ENCODE assay signal across 8 cellular contexts in the genomic region with DNA sequence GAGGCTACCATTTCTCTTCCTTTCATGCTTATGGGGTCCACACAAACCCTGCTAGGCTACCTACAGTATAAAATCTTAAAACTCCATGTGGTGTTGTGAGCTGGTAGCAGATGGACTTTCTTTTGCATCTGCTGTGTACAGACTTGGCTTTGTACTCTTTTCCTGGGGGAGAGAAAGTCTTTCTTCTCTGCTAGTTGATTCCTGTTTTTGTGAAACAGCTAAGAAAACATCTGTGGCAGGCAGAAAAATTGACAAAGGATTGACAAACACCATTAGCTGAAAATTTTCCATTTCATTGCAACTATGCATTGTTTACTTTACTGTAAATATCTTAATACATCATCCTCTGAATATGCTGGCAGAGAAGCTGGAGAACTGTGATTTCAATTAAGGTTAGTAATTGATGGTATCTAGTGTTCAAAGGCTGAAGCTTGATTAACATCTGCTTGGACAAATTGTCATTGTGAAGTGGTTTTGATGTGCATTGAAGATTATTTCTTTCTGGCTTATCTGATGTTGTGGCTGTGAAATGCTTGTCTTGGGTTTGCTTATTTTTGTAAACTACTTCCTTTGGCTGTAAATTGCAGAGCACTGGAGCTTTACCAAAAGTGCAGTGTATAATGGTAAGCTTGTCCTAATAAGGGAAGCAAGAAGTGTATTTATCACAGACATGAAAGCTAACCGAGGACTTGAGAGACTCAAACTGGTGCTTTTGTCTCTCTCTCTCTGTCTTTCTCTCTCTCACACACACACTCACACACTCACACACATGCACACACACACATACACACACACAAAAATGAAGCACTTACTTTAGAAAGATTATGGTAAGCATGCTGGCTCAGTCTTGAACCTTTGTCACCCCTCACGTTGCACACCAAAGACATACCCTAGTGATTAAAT. TPM values are rescaled to one million over a fixed set of nuclear protein-coding genes. Genes with fewer than 3 reads are reported as not detected.
DNase-seq lines count a peak whose midpoint lies in the region; ATAC-seq and TF ChIP-seq lines count a peak whose summit lies in the region.

TSS of gene FOXP2 (plus strand) at position 665 of the 903 bp plus-strand sequence. CDS start 11,697 bp downstream, outside the sequence.

- DNase-seq in COR-L47 (lab: John Stamatoyannopoulos, UW) (peak; percentile 49), NCI-H345 (lab: John Stamatoyannopoulos, UW) (peak; percentile 72), endodermal cell (peak; percentile 49), neural crest cell (ENCODE audit: low read depth, low spot score) (peak; percentile 26), NCI-H226 (no peak), PC-3 (no peak)
- DNase-seq in activated T-cell treated with anti-CD3 and anti-CD28 coated beads, Interleukin-2, amount 50 U/mL, for 48 hours = no peak

- H3K4me3 ChIP-seq in endodermal cell (ENCODE audit: low read length) (peak within 1 kb of the TSS; percentile 54), PC-3 (ENCODE audit: low read length) (no peak within 1 kb of the TSS)

- CTCF ChIA-PET in PC-3 (lab: Charles Lee) = no interaction called here

- no peaks in the 10 kb centered on the region for H3K79me2 ChIP-seq in PC-3 (ENCODE audit: low read length)

- intact Hi-C loops in PC-3 (cut with micrococcal nuclease) = no loop called here

- TF ChIP-seq CTCF in endodermal cell (conservative IDR thresholded peaks at IDR 0.05) (no peak), neural crest cell (conservative IDR thresholded peaks at IDR 0.05) (no peak), PC-3 (conservative IDR thresholded peaks at IDR 0.05; ENCODE audit: low read depth, low read length) (no peak)

- H3K4me3 Mint-ChIP-seq in endodermal cell (no peak within 1 kb of the TSS), neural crest cell (no peak within 1 kb of the TSS)

- no peaks in the 10 kb centered on the region for H3K9me3 ChIP-seq in endodermal cell (ENCODE audit: control insufficient read depth, low read length)
- H3K9me3 ChIP-seq in PC-3 (ENCODE audit: low read length) = no peaks in the 10 kb centered on the region

- H3K36me3 ChIP-seq in endodermal cell (ENCODE audit: control insufficient read depth, insufficient read depth, low read length) (no peaks in the 10 kb centered on the region), PC-3 (ENCODE audit: low read depth, low read length) (no peaks in the 10 kb centered on the region)

- 13 to 43% methylated on average over 1 to 2 of the region's 2 CpGs for WGBS in endodermal cell (ENCODE audit: insufficient coverage in 1 of 2, insufficient read length in 1 of 2), 2 experiments

- H3K9ac ChIP-seq in endodermal cell (ENCODE audit: extremely low read depth, low read length, poor library complexity, severe bottlenecking) = no peak within 1 kb of the TSS
- H3K9ac ChIP-seq in PC-3 (ENCODE audit: low read length) = no peak within 1 kb of the TSS

- no peaks in the 10 kb centered on the region for H3K9me2 ChIP-seq in PC-3 (replicated peaks; ENCODE audit: low read length)

- H3K27ac Mint-ChIP-seq in endodermal cell (no peak within 1 kb of the TSS), neural crest cell (ENCODE audit: unreplicated experiment) (no peak within 1 kb of the TSS)

- H3F3A ChIP-seq in PC-3 (ENCODE audit: low read length, unreplicated experiment) = no peaks in the 10 kb centered on the region

- H3K27ac ChIP-seq in endodermal cell (ENCODE audit: low read depth, low read length) (peak within 1 kb of the TSS; percentile 81), PC-3 (ENCODE audit: low read length) (no peak within 1 kb of the TSS)

- POLR2A ChIA-PET in PC-3 (lab: Charles Lee; ENCODE audit: unreplicated experiment) = no interaction called here

- no peak within 1 kb of the TSS for H3K4me2 ChIP-seq in PC-3 (ENCODE audit: low read length)

- no peaks in the 10 kb centered on the region for H4K20me1 ChIP-seq in PC-3 (ENCODE audit: low read length)

- no TSS peak for BruUV-seq in PC-3 (replicated peaks; lab: Mats Ljungman, UMichigan)

- H3K27me3 ChIP-seq in endodermal cell (ENCODE audit: control insufficient read depth, insufficient read depth, low read length, poor library complexity, severe bottlenecking) = no peaks in the 10 kb centered on the region
- H3K27me3 ChIP-seq in PC-3 (ENCODE audit: low read length) = peaks cover 92% of the 10 kb centered on the region

- ATAC-seq in HG03196 (IDR thresholded peaks at IDR 0.05; ENCODE audit: unreplicated experiment) = no peak
- no peak for ATAC-seq in PC-3

- H3K9me3 Mint-ChIP-seq in endodermal cell (no peaks in the 10 kb centered on the region), neural crest cell (no peaks in the 10 kb centered on the region)

- H3K4me1 Mint-ChIP-seq in endodermal cell (peaks cover 25% of the 10 kb centered on the region), neural crest cell (peaks cover 17% of the 10 kb centered on the region)

- H2AFZ ChIP-seq in PC-3 (ENCODE audit: low read length) = no peak within 1 kb of the TSS

- no peaks in the 10 kb centered on the region for H3K27me3 Mint-ChIP-seq in endodermal cell (ENCODE audit: insufficient read depth)
- no peaks in the 10 kb centered on the region for H3K27me3 Mint-ChIP-seq in neural crest cell (ENCODE audit: low read depth)

- H3K4me1 ChIP-seq in endodermal cell (ENCODE audit: control insufficient read depth, insufficient read depth, low read length) = peaks cover 16% of the 10 kb centered on the region
- H3K4me1 ChIP-seq in PC-3 (ENCODE audit: insufficient read depth, low read length) = no peaks in the 10 kb centered on the region

- no peaks in the 10 kb centered on the region for H3K36me3 Mint-ChIP-seq in endodermal cell (ENCODE audit: low read depth)
- no peaks in the 10 kb centered on the region for H3K36me3 Mint-ChIP-seq in neural crest cell (ENCODE audit: low read depth)

RNA-seq across cellular contexts. Expression of gene FOXP2, which starts in this region (rescaled TPM):
- total RNA-seq in endodermal cell = 10 to 100 TPM; 13.3 to 14.9 TPM
- polyA plus RNA-seq in endodermal cell (2013, experiment 1 of 2) = 25.4 TPM
- 21.2 TPM for polyA plus RNA-seq in endodermal cell (2013, experiment 2 of 2)
- total RNA-seq in neural crest cell = 4.9 and 7.1 TPM in 2 replicates
- not detected in 2 replicates for total RNA-seq in PC-3 (2014; rRNA removed)

Comparison
In these comparisons a context has a peak if more than half of its experiments do, and no peak if none do; other contexts are left out.
1. DNase-seq: peak in COR-L47 (single experiment), NCI-H345 (single experiment), endodermal cell (single experiment) and neural crest cell (single experiment); none in activated T-cell treated with anti-CD3 and anti-CD28 coated beads, Interleukin-2, amount 50 U/mL, for 48 hours (0 of 2), NCI-H226 (single experiment) and PC-3 (single experiment).